In the genomic region with DNA sequence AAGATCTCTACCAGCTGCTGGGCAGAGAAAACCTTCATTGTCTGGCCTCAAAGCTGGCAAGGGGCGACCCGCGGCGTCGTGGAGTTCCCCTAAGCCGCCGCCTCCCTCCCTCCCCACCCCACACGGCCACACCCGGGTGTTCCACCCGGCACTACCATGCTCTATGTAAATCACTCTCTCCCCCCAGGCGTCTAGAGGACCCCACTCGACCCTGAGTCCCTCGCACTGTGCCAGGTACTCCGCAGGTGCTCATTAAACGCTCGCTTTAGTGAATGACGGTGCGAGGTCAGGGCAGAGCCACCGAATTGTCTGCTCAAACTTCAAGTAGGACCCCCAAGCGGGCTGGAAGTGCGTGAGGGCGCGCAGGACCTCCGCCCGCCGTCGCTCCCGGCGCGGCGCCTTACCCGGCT, we compare ENCODE assay signal across 8 cellular contexts. TPM values are rescaled to one million over a fixed set of nuclear protein-coding genes. Genes with fewer than 3 reads are reported as not detected.
DNase-seq lines count a peak whose midpoint lies in the region; ATAC-seq and TF ChIP-seq lines count a peak whose summit lies in the region.

No MANE protein-coding gene starts in this region.

- H3K79me2 ChIP-seq in OCI-LY3 (ENCODE audit: low read length): no peaks in the 10 kb centered on the region

- no peaks in the 10 kb centered on the region for H3K36me3 ChIP-seq in OCI-LY3 (replicated peaks; ENCODE audit: low read depth, low read length)

- peaks cover 24% of the 10 kb centered on the region for H3K4me1 ChIP-seq in OCI-LY3 (ENCODE audit: low read length)

- no peak for DNase-seq in activated naive CD4-positive, alpha-beta T cell treated with anti-CD3 and anti-CD28 coated beads, Interleukin-2, amount 50 U/mL, for 72 hours (ENCODE audit: low spot score in 2 of 2)
- peak; percentile 32 for DNase-seq in stimulated activated CD4-positive, alpha-beta T cell treated with anti-CD3 and anti-CD28 coated beads, Interleukin-1b, Interleukin-23, amount 100 ng/mL, for 48 hours
- DNase-seq in GDM1 (lab: John Stamatoyannopoulos, UW) (no peak), A172 (ENCODE audit: low spot score) (no peak)

- H3K27ac Mint-ChIP-seq in activated naive CD4-positive, alpha-beta T cell treated with anti-CD3 and anti-CD28 coated beads, Interleukin-2, amount 50 U/mL, for 72 hours: peak overlapping the region in 1 of 2 donors; percentile 60

- peak overlapping the region; percentile 69; the same call in 1 of the 2 replicates for H2AFZ ChIP-seq in OCI-LY3 (ENCODE audit: low read depth, low read length)

- ATAC-seq in GM18511 (IDR thresholded peaks at IDR 0.05; ENCODE audit: unreplicated experiment) (peak; percentile 36), HG02798 (IDR thresholded peaks at IDR 0.05; ENCODE audit: poor library complexity, unreplicated experiment) (peak; percentile 15)
- ATAC-seq in activated naive CD4-positive, alpha-beta T cell treated with anti-CD3 and anti-CD28 coated beads, Interleukin-2, amount 50 U/mL, for 72 hours: peak; percentile 6 to 23

- H3K9ac ChIP-seq in OCI-LY3 (ENCODE audit: low read length): peak overlapping the region; percentile 41; the same call in 1 of the 2 replicates

- peaks cover 16 to 17% of the 10 kb centered on the region in 2 donors for H3K9me3 Mint-ChIP-seq in activated naive CD4-positive, alpha-beta T cell treated with anti-CD3 and anti-CD28 coated beads, Interleukin-2, amount 50 U/mL, for 72 hours

- H3K9me3 ChIP-seq in OCI-LY3 (ENCODE audit: insufficient read depth, low read length): peaks cover 7% of the 10 kb centered on the region

- H4K20me1 ChIP-seq in OCI-LY3 (ENCODE audit: insufficient read depth, low read length): 0 out of 2 replicates have a peak, but pooled peaks cover 3% of the 10 kb centered on the region

- H3K27me3 ChIP-seq in OCI-LY3 (ENCODE audit: low read depth, low read length): peaks cover 40% of the 10 kb centered on the region

- peaks cover 19 to 37% of the 10 kb centered on the region in 2 donors for H3K36me3 Mint-ChIP-seq in activated naive CD4-positive, alpha-beta T cell treated with anti-CD3 and anti-CD28 coated beads, Interleukin-2, amount 50 U/mL, for 72 hours

- H3K27ac ChIP-seq in OCI-LY3 (ENCODE audit: low read length): no peak overlapping the region

- peak overlapping the region; percentile 77 for H3K4me3 ChIP-seq in OCI-LY3 (ENCODE audit: low read length)
- H3K4me3 ChIP-seq in iPS-11a (ENCODE audit: low read depth, low read length): peak overlapping the region; percentile 61

- H3K4me2 ChIP-seq in OCI-LY3 (ENCODE audit: low read length): peak overlapping the region; percentile 84

- no peak for TF ChIP-seq CTCF in OCI-LY3 (IDR thresholded peaks at IDR 0.05; ENCODE audit: low read depth, low read length)

RNA-seq across cellular contexts. Expression of a gene that starts 0.6 kb away (rescaled TPM):
- 10 to 100 TPM; 37.0 to 57.6 TPM for total RNA-seq in activated naive CD4-positive, alpha-beta T cell treated with anti-CD3 and anti-CD28 coated beads, Interleukin-2, amount 50 U/mL, for 72 hours
- total RNA-seq in A172 (2014; rRNA removed; shearing (Covaris generic)): 19.6 and 23.1 TPM in 2 replicates
